In the genomic region with DNA sequence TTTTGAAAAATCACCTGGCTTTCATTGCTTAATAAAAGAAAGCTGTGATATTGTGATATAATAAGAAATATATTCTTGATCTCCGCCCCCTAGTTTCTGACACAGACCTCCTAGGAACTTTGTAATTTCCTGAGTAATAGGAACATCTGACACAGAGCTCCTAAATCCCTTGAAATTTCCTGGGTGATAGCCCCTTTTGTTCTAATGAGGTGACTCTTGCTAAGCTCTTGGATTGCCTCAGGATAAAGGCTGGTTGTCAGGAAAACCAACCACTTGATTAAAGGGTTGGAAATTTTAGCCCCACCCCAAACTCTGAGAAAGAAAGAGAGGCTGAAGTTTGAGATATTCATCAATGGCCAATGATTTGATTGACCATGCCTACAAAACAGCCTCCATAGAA, we compare ENCODE assay signal across 23 cellular contexts.
DNase-seq lines count a peak whose midpoint lies in the region; ATAC-seq and TF ChIP-seq lines count a peak whose summit lies in the region.
"Had no signal": no experiment of that assay in that cellular context is flagged by ENCODE, and none has a peak within 500 bp of the region (broad histone marks: within the 10 kb centered on the region; RNA-seq: fewer than 3 reads in every experiment).

No MANE protein-coding gene starts in this region.

- H3K79me2 ChIP-seq in GM23338 (replicated peaks; ENCODE audit: insufficient read depth) = no peaks in the 10 kb centered on the region
- H3K79me2 ChIP-seq in neural progenitor cell (ENCODE audit: low read depth) = no peaks in the 10 kb centered on the region

- POLR2A ChIA-PET in CD8-positive, alpha-beta memory T cell (lab: Charles Lee) = no interaction called here

- H2AFZ ChIP-seq in GM23338 (peak overlapping the region; percentile 64; the same call in 1 of the 2 replicates), neural progenitor cell (replicated peaks) (no peak overlapping the region)

- H3K27ac ChIP-seq in GM23338 (ENCODE audit: low read depth) = no peak overlapping the region
- no peak overlapping the region for H3K27ac ChIP-seq in foreskin keratinocyte
- H3K27ac ChIP-seq in neural progenitor cell = no peak overlapping the region
- no peak overlapping the region for H3K27ac ChIP-seq in stomach
- H3K27ac ChIP-seq in CD8-positive, alpha-beta memory T cell (ENCODE audit: low read depth, low read length) = no peak overlapping the region
- H3K27ac ChIP-seq: BLaER1 had no signal

- no peak for TF ChIP-seq EP300 in stomach (IDR thresholded peaks at IDR 0.05)

- H3K4me2 ChIP-seq in GM23338 = no peak overlapping the region
- H3K4me2 ChIP-seq in neural progenitor cell = peak overlapping the region; percentile 32
- H3K4me2 ChIP-seq: BLaER1 had no signal

- no peaks in the 10 kb centered on the region for H3K9me3 ChIP-seq in neural progenitor cell (ENCODE audit: low read depth)
- no peaks in the 10 kb centered on the region for H3K9me3 ChIP-seq in stomach
- H3K9me3 ChIP-seq in CD8-positive, alpha-beta memory T cell (ENCODE audit: low read length) = no peaks in the 10 kb centered on the region
- H3K9me3 ChIP-seq: BE2C, BLaER1, Caco-2 had no signal

- TF ChIP-seq CTCF in GM23338 (conservative IDR thresholded peaks at IDR 0.05; ENCODE audit: low read depth in 2 of 2) (no peak), foreskin keratinocyte (conservative IDR thresholded peaks at IDR 0.05) (no peak), neural progenitor cell (IDR thresholded peaks at IDR 0.05) (no peak), stomach (IDR thresholded peaks at IDR 0.05) (no peak)

- H3K36me3 ChIP-seq in GM23338 (ENCODE audit: insufficient read depth) (no peaks in the 10 kb centered on the region), neural progenitor cell (no peaks in the 10 kb centered on the region), stomach (no peaks in the 10 kb centered on the region)
- H3K36me3 ChIP-seq in CD8-positive, alpha-beta memory T cell (ENCODE audit: insufficient read depth, low read length) = no peaks in the 10 kb centered on the region
- H3K36me3 ChIP-seq: BE2C, BLaER1 had no signal

- TF ChIP-seq POLR2A in stomach (IDR thresholded peaks at IDR 0.05) = no peak

- H3K4me3 ChIP-seq in GM23338 (no peak overlapping the region), neural progenitor cell (no peak overlapping the region), stomach (no peak overlapping the region)
- H3K4me3 ChIP-seq in CD8-positive, alpha-beta memory T cell (ENCODE audit: low read length) = no peak overlapping the region
- H3K4me3 ChIP-seq: BLaER1 had no signal

- H3K4me1 ChIP-seq in GM23338 (ENCODE audit: insufficient read depth) (no peaks in the 10 kb centered on the region), foreskin keratinocyte (no peaks in the 10 kb centered on the region), neural progenitor cell (peaks cover 18% of the 10 kb centered on the region), stomach (no peaks in the 10 kb centered on the region)
- no peaks in the 10 kb centered on the region for H3K4me1 ChIP-seq in CD8-positive, alpha-beta memory T cell (ENCODE audit: insufficient read depth, low read length)
- H3K4me1 ChIP-seq: BLaER1, Caco-2 had no signal

- H4K20me1 ChIP-seq in GM23338 (replicated peaks; ENCODE audit: insufficient read depth) (no peaks in the 10 kb centered on the region), neural progenitor cell (ENCODE audit: low read depth) (no peaks in the 10 kb centered on the region)
- H4K20me1 ChIP-seq: BLaER1 had no signal

- no peak overlapping the region for H3K4me3 Mint-ChIP-seq in GM23338
- no peak overlapping the region for H3K4me3 Mint-ChIP-seq in neural progenitor cell
- no peak overlapping the region for H3K4me3 Mint-ChIP-seq in CD8-positive, alpha-beta memory T cell
- H3K4me3 Mint-ChIP-seq: CD14-positive monocyte; CD4-positive, alpha-beta memory T cell; CD4-positive, CD25-positive, alpha-beta regulatory T cell had no signal

- H3K27ac Mint-ChIP-seq in GM23338 = no peak overlapping the region
- no peak overlapping the region for H3K27ac Mint-ChIP-seq in neural progenitor cell
- no peak overlapping the region for H3K27ac Mint-ChIP-seq in CD8-positive, alpha-beta memory T cell
- H3K27ac Mint-ChIP-seq: CD14-positive monocyte; CD4-positive, alpha-beta memory T cell; CD4-positive, CD25-positive, alpha-beta regulatory T cell had no signal

- peaks cover 5% of the 10 kb centered on the region; the same call in 2 of the 3 replicates for H3K36me3 Mint-ChIP-seq in GM23338 (ENCODE audit: low read depth)
- no peaks in the 10 kb centered on the region for H3K36me3 Mint-ChIP-seq in neural progenitor cell
- no peaks in the 10 kb centered on the region for H3K36me3 Mint-ChIP-seq in CD8-positive, alpha-beta memory T cell
- H3K36me3 Mint-ChIP-seq: CD14-positive monocyte; CD4-positive, alpha-beta memory T cell; CD4-positive, CD25-positive, alpha-beta regulatory T cell had no signal

- no peak for ATAC-seq in GM23338
- peak; percentile 62 for ATAC-seq in foreskin keratinocyte
- no peak for ATAC-seq in HG03439 (IDR thresholded peaks at IDR 0.05; ENCODE audit: unreplicated experiment)
- no peak for ATAC-seq in HG03175 (IDR thresholded peaks at IDR 0.05; ENCODE audit: unreplicated experiment)

- intact Hi-C loops in stomach (cut with DNase I; ENCODE audit: low total_unique reads) = no loop called here

- CTCF ChIA-PET in CD8-positive, alpha-beta memory T cell (lab: Charles Lee) = no interaction called here

- 70 to 96% (median 90%) methylated on average over 1 of the region's 1 CpG for WGBS in stomach, 5 donors

- H3F3A ChIP-seq in GM23338 (replicated peaks; ENCODE audit: low read depth) (no peaks in the 10 kb centered on the region), neural progenitor cell (ENCODE audit: low read depth) (no peaks in the 10 kb centered on the region)

- H3K27me3 ChIP-seq in GM23338 (ENCODE audit: insufficient read depth) (no peaks in the 10 kb centered on the region), foreskin keratinocyte (no peaks in the 10 kb centered on the region), neural progenitor cell (no peaks in the 10 kb centered on the region), stomach (no peaks in the 10 kb centered on the region)
- H3K27me3 ChIP-seq in CD8-positive, alpha-beta memory T cell (ENCODE audit: insufficient read depth, low read length, poor library complexity, severe bottlenecking) = no peaks in the 10 kb centered on the region
- H3K27me3 ChIP-seq: BE2C, BLaER1 had no signal

- H3K9me2 ChIP-seq in GM23338 (ENCODE audit: insufficient read depth) = peaks cover 7% of the 10 kb centered on the region; the same call in 1 of the 2 replicates

- DNase-seq in GM23338 (ENCODE audit: low spot score) = no peak
- peak in 1 of 2 donors; percentile 22 for DNase-seq in foreskin keratinocyte
- peak; percentile 69 for DNase-seq in neural progenitor cell (ENCODE audit: low spot score)
- DNase-seq in stomach = no peak
- DNase-seq in CD8-positive, alpha-beta memory T cell = no peak
- DNase-seq: 8988T; ACHN; BE2C; C1 segment of cervical spinal cord; Caco-2; CD4-positive, alpha-beta memory T cell; CD4-positive, CD25-positive, alpha-beta regulatory T cell; DMS 273 treated with DMSO at 0.1 percent for 48 hours; DMS153; DMS53; DMS79; DND-41; EL; GF-D8 had no signal

- peaks cover 3% of the 10 kb centered on the region; the same call in 2 of the 3 replicates for H3K4me1 Mint-ChIP-seq in GM23338
- H3K4me1 Mint-ChIP-seq in neural progenitor cell = peaks cover 4% of the 10 kb centered on the region
- H3K4me1 Mint-ChIP-seq in CD8-positive, alpha-beta memory T cell = no peaks in the 10 kb centered on the region
- H3K4me1 Mint-ChIP-seq: CD14-positive monocyte; CD4-positive, alpha-beta memory T cell; CD4-positive, CD25-positive, alpha-beta regulatory T cell had no signal

- peaks cover 4% of the 10 kb centered on the region; the same call in 1 of the 3 replicates for H3K9me3 Mint-ChIP-seq in GM23338
- no peaks in the 10 kb centered on the region for H3K9me3 Mint-ChIP-seq in neural progenitor cell
- peaks cover 9 to 34% (median 19%) of the 10 kb centered on the region in 5 donors for H3K9me3 Mint-ChIP-seq in CD8-positive, alpha-beta memory T cell

- H3K27me3 Mint-ChIP-seq in GM23338 (ENCODE audit: insufficient read depth, low read depth, poor library complexity) (no peaks in the 10 kb centered on the region), neural progenitor cell (ENCODE audit: insufficient read depth, low read depth) (no peaks in the 10 kb centered on the region)
- no peaks in the 10 kb centered on the region for H3K27me3 Mint-ChIP-seq in CD8-positive, alpha-beta memory T cell
- H3K27me3 Mint-ChIP-seq: CD4-positive, alpha-beta memory T cell; CD4-positive, CD25-positive, alpha-beta regulatory T cell had no signal

- H3K9ac ChIP-seq in neural progenitor cell = no peak overlapping the region
- H3K9ac ChIP-seq: BLaER1 had no signal

TF ChIP-seq in GM23338, 12 proteins besides CTCF, POLR2A, EP300 and RAD21 (continues in another document):
- no peak for TF ChIP-seq ZNF114 (CRISPR knock-in tag; IDR thresholded peaks at IDR 0.05)
- TF ChIP-seq CREB1 (CRISPR knock-in tag; IDR thresholded peaks at IDR 0.05; ENCODE audit: low read depth) = no peak
